ENCODE assay signal across 30 cellular contexts in the genomic region with DNA sequence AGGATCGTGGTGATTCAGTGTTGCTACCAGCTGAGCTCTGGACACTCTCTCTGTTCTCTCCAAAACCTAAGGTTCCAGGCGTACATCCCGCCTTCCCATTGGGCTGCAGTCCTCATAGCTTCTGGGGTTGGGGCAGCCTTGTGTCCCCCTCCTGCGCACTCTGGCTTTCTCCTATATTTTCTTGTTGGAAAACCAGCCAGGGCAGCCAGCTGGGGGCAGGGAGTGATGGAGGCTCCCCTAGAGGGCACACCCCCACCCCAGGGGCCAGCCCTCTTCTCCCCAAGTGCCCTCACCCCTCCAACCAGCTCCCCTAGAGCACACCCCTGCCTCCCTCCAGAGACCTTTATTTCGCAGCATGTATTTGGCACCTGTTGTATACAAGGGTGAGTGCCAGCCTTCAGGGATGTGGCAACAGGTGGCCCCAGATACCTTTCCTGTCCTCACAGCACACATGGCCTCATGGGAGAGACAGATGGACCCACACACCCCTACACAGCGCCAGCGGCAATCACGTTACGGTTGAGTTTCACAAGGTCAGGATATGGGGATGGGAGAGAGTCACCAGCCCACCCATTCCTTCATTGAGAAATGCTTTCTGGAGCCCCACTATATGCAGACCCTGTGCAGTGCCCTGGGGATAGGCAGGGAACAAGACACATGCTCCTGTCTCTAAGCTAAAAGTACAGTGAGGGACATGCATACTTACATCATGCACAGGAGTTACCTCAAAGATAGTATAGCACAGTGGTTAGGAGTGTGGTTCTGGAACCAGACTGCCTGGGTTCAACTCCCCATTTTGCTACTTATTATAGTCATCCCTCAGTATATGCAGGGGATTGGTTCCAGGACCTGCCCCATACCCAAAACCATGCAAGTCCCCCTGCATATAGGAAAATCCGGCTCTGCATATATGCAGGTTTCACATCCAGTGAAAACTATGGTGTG.
"Had no signal": no experiment of that assay in that cellular context is flagged by ENCODE, and none has a peak within 500 bp of the region (broad histone marks: within the 10 kb centered on the region; RNA-seq: fewer than 3 reads in every experiment).

No MANE protein-coding gene starts in this region.

- H3K79me2 ChIP-seq: parathyroid adenoma had no signal

- H3K36me3 Mint-ChIP-seq: activated naive CD8-positive, alpha-beta T cell treated with anti-CD3 and anti-CD28 coated beads for 36 hours; memory B cell; naive thymus-derived CD8-positive, alpha-beta T cell had no signal

- H3K27me3 ChIP-seq: body of pancreas, cardiac muscle cell, colonic mucosa, right atrium auricular region, tibial nerve had no signal

- H3K9ac ChIP-seq: parathyroid adenoma had no signal

- ATAC-seq: activated CD4-positive, alpha-beta T cell treated with anti-CD3 and anti-CD28 coated beads for 36 hours; body of pancreas; heart right ventricle; naive thymus-derived CD8-positive, alpha-beta T cell had no signal

- H3K9me3 Mint-ChIP-seq: activated naive CD4-positive, alpha-beta T cell treated with anti-CD3 and anti-CD28 coated beads for 36 hours; activated naive CD8-positive, alpha-beta T cell treated with anti-CD3 and anti-CD28 coated beads for 36 hours; activated T-helper 1 cell treated with anti-CD3 and anti-CD28 coated beads, Interleukin-12 subunit alpha, Interleukin-12 subunit beta, Interleukin-2, Interleukin-4 antibody, amounts not matched to agents 30 ng/mL and 10 ng/mL and 1 ng/mL, durations not matched to agents 14 hours and 24 hours and 36 hours; memory B cell; neural crest cell had no signal

- DNase-seq: activated CD4-positive, alpha-beta T cell treated with anti-CD3 and anti-CD28 coated beads for 36 hours; activated CD4-positive, alpha-beta T cell treated with anti-CD3 and anti-CD28 coated beads, Interleukin-2, amount 50 U/mL, for 48 hours; activated CD4-positive, CD25-positive, alpha-beta regulatory T cell; activated CD8-positive, alpha-beta memory T cell treated with anti-CD3 and anti-CD28 coated beads, Interleukin-2, amount 50 U/mL, for 4 hours; activated effector memory CD4-positive, alpha-beta T cell treated with anti-CD3 and anti-CD28 coated beads, Interleukin-2, amount 50 U/mL, for 16 hours; activated naive CD4-positive, alpha-beta T cell treated with anti-CD3 and anti-CD28 coated beads for 36 hours; activated naive CD8-positive, alpha-beta T cell treated with anti-CD3 and anti-CD28 coated beads for 36 hours; activated T-cell treated with anti-CD3 and anti-CD28 coated beads, Interleukin-2, amount 50 U/mL, for 1 hour; adrenal gland; aorta; body of pancreas; cerebellar nuclear complex; colonic mucosa; effector CD8-positive, alpha-beta T cell; esophagus squamous epithelium; foreskin melanocyte; heart right ventricle; naive thymus-derived CD8-positive, alpha-beta T cell; occipital lobe; stimulated activated CD4-positive, alpha-beta T cell treated with anti-CD3 and anti-CD28 coated beads, Interleukin-15, amount 100 ng/mL, for 24 hours; stimulated activated CD4-positive, alpha-beta T cell treated with anti-CD3 and anti-CD28 coated beads, Interleukin-2, amount 100 ng/mL, for 24 hours; stimulated activated naive CD4-positive, alpha-beta T cell treated with Interleukin-2 at 50 U/mL for 16 hours had no signal

- H3K4me1 ChIP-seq: adrenal gland, body of pancreas, colonic mucosa, esophagus squamous epithelium, parathyroid adenoma, right atrium auricular region, tibial nerve had no signal

- H3K9me3 ChIP-seq: adrenal gland, body of pancreas, colonic mucosa, esophagus squamous epithelium, heart right ventricle, right atrium auricular region, tibial nerve had no signal

- H3K27ac ChIP-seq: adrenal gland, body of pancreas, cardiac muscle cell, colonic mucosa, epithelial cell of prostate, esophagus squamous epithelium, heart right ventricle, parathyroid adenoma, right atrium auricular region, tibial nerve had no signal

- H3K4me1 Mint-ChIP-seq: memory B cell, neural crest cell had no signal

- H3K4me3 ChIP-seq: adrenal gland, body of pancreas, cardiac muscle cell, colonic mucosa, esophagus squamous epithelium, heart right ventricle, right atrium auricular region, tibial nerve had no signal

- H3K4me3 Mint-ChIP-seq: activated CD4-positive, alpha-beta T cell treated with anti-CD3 and anti-CD28 coated beads for 36 hours; activated naive CD4-positive, alpha-beta T cell treated with anti-CD3 and anti-CD28 coated beads for 36 hours; activated naive CD8-positive, alpha-beta T cell treated with anti-CD3 and anti-CD28 coated beads for 36 hours; activated T-helper 1 cell treated with anti-CD3 and anti-CD28 coated beads, Interleukin-12 subunit alpha, Interleukin-12 subunit beta, Interleukin-2, Interleukin-4 antibody, amounts not matched to agents 30 ng/mL and 10 ng/mL and 1 ng/mL, durations not matched to agents 14 hours and 24 hours and 36 hours; memory B cell; naive thymus-derived CD8-positive, alpha-beta T cell; neural crest cell had no signal

- H3K36me3 ChIP-seq: adrenal gland, cardiac muscle cell, colonic mucosa, esophagus squamous epithelium, heart right ventricle, right atrium auricular region, tibial nerve had no signal

- H3K27ac Mint-ChIP-seq: activated CD4-positive, alpha-beta T cell treated with anti-CD3 and anti-CD28 coated beads for 36 hours; activated naive CD4-positive, alpha-beta T cell treated with anti-CD3 and anti-CD28 coated beads for 36 hours; activated naive CD8-positive, alpha-beta T cell treated with anti-CD3 and anti-CD28 coated beads for 36 hours; activated T-helper 1 cell treated with anti-CD3 and anti-CD28 coated beads, Interleukin-12 subunit alpha, Interleukin-12 subunit beta, Interleukin-2, Interleukin-4 antibody, amounts not matched to agents 30 ng/mL and 10 ng/mL and 1 ng/mL, durations not matched to agents 14 hours and 24 hours and 36 hours; memory B cell; naive thymus-derived CD8-positive, alpha-beta T cell had no signal

- H2AFZ ChIP-seq: parathyroid adenoma had no signal
